25 cellular contexts compared by ENCODE assay signal in genomic region chr11:35678975-35679374, GRCh38.
"Had no signal": no experiment of that assay in that cellular context is flagged by ENCODE, and none has a peak within 500 bp of the region (broad histone marks: within the 10 kb centered on the region; RNA-seq: fewer than 3 reads in every experiment).

No MANE protein-coding gene starts in this region.

- H3K9me3 ChIP-seq: colonic mucosa, esophagus squamous epithelium, gastrocnemius medialis, heart right ventricle, left lung, lower lobe of right lung, mucosa of descending colon had no signal

- H3K36me3 ChIP-seq: colonic mucosa, esophagus squamous epithelium, gastrocnemius medialis, heart right ventricle, left lung, lower lobe of right lung had no signal

- H3K27ac ChIP-seq: colonic mucosa, epithelial cell of prostate, esophagus squamous epithelium, left lung, lower lobe of right lung had no signal

- H3K27me3 ChIP-seq: colonic mucosa, esophagus squamous epithelium, gastrocnemius medialis, heart right ventricle, left lung had no signal

- FAIRE-seq: endometrium, islet of Langerhans, keratinocyte had no signal

- ATAC-seq: effector memory CD8-positive, alpha-beta T cell; esophagus mucosa; gastrocnemius medialis; heart right ventricle; left cardiac atrium; left lung; left ventricle myocardium superior; lower lobe of right lung; mucosa of descending colon; naive thymus-derived CD4-positive, alpha-beta T cell had no signal

- H3K4me3 ChIP-seq: colonic mucosa, esophagus squamous epithelium, gastrocnemius medialis, heart right ventricle, left lung, lower lobe of right lung, mucosa of descending colon had no signal

- DNase-seq: colonic mucosa; cortex of kidney; effector CD8-positive, alpha-beta T cell; effector memory CD8-positive, alpha-beta T cell; endodermal cell; erythroblast; esophagus squamous epithelium; foreskin fibroblast; foreskin melanocyte; gastrocnemius medialis; glutamatergic neuron; heart right ventricle; hippocampal formation; left cardiac atrium; left lung; left ventricle myocardium superior; lower lobe of right lung; mesenchymal stem cell; mucosa of descending colon; naive thymus-derived CD4-positive, alpha-beta T cell had no signal
